Comparison of ENCODE assay signal across 8 cellular contexts in the genomic region with DNA sequence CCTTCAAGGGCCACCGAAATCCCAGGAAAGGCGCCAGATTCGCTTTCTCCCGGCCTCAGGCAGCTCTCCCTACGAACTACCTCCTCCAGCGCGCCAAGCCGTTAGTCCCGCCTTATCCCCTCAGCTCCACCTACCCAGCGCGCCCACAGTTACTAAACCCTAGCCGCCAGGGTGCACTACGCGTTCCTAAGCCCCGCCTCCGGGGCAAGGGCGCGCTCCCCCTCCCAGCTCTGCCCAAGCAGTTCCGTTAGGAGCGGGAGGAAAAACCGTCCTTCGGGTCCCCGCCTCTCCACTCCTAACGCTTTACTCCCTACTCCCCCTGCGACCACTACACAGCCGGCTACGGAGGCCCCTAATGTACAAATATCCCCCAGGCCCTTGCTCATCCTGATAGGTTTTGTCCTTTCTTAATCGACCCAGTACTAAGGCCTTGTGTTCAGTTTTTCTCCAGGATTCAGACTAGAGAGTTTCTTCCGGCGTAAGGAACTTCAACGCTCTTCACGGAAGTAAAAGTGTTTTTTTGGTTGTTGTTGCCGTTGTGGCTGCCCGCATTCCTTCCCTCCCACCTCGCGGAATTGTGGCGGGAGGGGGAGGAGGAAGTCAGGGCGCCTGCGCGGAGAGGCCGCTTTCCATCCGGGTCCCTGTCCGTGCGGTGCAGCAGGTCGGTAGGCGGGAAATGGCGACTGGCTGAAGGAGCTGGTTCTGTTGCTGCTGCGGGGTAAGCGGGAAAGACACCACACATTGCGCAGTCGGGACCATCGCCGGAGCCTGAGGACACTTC. TPM values are rescaled to one million over a fixed set of nuclear protein-coding genes. Genes with fewer than 3 reads are reported as not detected.
A peak's percentile ranks its signal among the peaks of the same experiment; 100 is the strongest.
DNase-seq lines count a peak whose midpoint lies in the region; ATAC-seq and TF ChIP-seq lines count a peak whose summit lies in the region.

A gene (plus strand): TSS at position 655 of the 781 bp plus-strand sequence. CDS start 31,386 bp downstream, outside the sequence.

- H3K27ac ChIP-seq in VCaP (peak within 1 kb of the TSS; percentile 92), breast epithelium (peak within 1 kb of the TSS; percentile 96 to 97), skin epidermis (peak within 1 kb of the TSS; percentile 41 to 99 (median 90))

- intact Hi-C loops in breast epithelium (cut with DNase I; ENCODE audit: low total_unique reads) = no loop called here

- H3K27me3 ChIP-seq in breast epithelium = no peaks in the 10 kb centered on the region

- TF ChIP-seq CTCF in VCaP (conservative IDR thresholded peaks at IDR 0.05) (peak; percentile 56), breast epithelium (IDR thresholded peaks at IDR 0.05) (peak in 1 of 3 donors; percentile 32)

- H3K4me1 ChIP-seq in breast epithelium = peaks cover 0 to 8% of the 10 kb centered on the region in 2 donors

- no peaks in the 10 kb centered on the region for H3K36me3 ChIP-seq in breast epithelium

- ATAC-seq in GM18873 (IDR thresholded peaks at IDR 0.05; ENCODE audit: low FRiP score, unreplicated experiment) (peak; percentile 89), HG03139 (IDR thresholded peaks at IDR 0.05; ENCODE audit: unreplicated experiment) (peak; percentile 95)

- H3K4me3 ChIP-seq in breast epithelium (peak within 1 kb of the TSS; percentile 72 to 91 (median 90)), iPS-18c (ENCODE audit: insufficient read depth, low read depth, low read length) (peak within 1 kb of the TSS; percentile 85), skin epidermis (peak within 1 kb of the TSS; percentile 61 to 83 (median 73))

- peak; percentile 61 for TF ChIP-seq POLR2A in breast epithelium (IDR thresholded peaks at IDR 0.05)

- peak; percentile 97 for DNase-seq in AG08395 (ENCODE audit: low spot score)
- DNase-seq in NCI-H2196 treated with DMSO at 0.1 percent for 48 hours (lab: John Stamatoyannopoulos, UW; ENCODE audit: unreplicated experiment) = peak; percentile 89
- DNase-seq in breast epithelium (ENCODE audit: low spot score in 2 of 2) = peak; percentile 96

- H3K9me3 ChIP-seq in breast epithelium (no peaks in the 10 kb centered on the region), iPS-18c (ENCODE audit: control insufficient read depth, insufficient read depth, low read length) (no peaks in the 10 kb centered on the region)

RNA-seq across cellular contexts. Expression of the gene that starts here (rescaled TPM):
- total RNA-seq in breast epithelium = 100 to 1,000 TPM in 1 of 3 donors, 10 to 100 TPM in 2; 48.3 to 101 (median 77.0) TPM

Comparison
In these comparisons a context has a peak if more than half of its experiments do, and no peak if none do; other contexts are left out.
1. Peak in every context shown above with its lines: DNase-seq, ATAC-seq, H3K4me3 ChIP-seq and H3K27ac ChIP-seq.